24 cellular contexts compared by ENCODE assay signal in genomic region chr17:55158439-55158838, GRCh38.
DNase-seq lines count a peak whose midpoint lies in the region; FAIRE-seq and TF ChIP-seq lines count a peak whose summit lies in the region.
"Had no signal": no experiment of that assay in that cellular context is flagged by ENCODE, and none has a peak within 500 bp of the region (broad histone marks: within the 10 kb centered on the region; RNA-seq: fewer than 3 reads in every experiment).

No MANE protein-coding gene starts in this region.

- intact Hi-C loops in endothelial cell of umbilical vein (cut with micrococcal nuclease) (loop anchor here (1.0 to 5.0 kb wide), 2 partner anchors 36 to 72 kb away; no protein-coding TSS in a partner anchor), spleen (cut with DNase I; ENCODE audit: low total_unique reads) (no loop called here), ascending aorta (cut with DNase I) (no loop called here)

- no peak overlapping the region for H3K18ac ChIP-seq in trophoblast cell (ENCODE audit: low read length)

- no peak overlapping the region for H2BK120ac ChIP-seq in trophoblast cell (ENCODE audit: insufficient read depth, low read length, poor library complexity)

- 64 to 73% methylated on average over 2 of the region's 2 CpGs for WGBS in GM23248 (ENCODE audit: low coverage in 1 of 2, low lambda C conversion rate in 2 of 2, missing lambda C conversion rate in 2 of 2), 2 experiments
- WGBS in trophoblast cell (ENCODE audit: extremely low coverage, insufficient coverage, insufficient read length) = no CpG with 5 or more reads among the region's 2 CpGs
- 59 to 94% (median 89%) methylated on average over 2 of the region's 2 CpGs for WGBS in spleen, 5 donors

- H3K27me3 ChIP-seq in GM23248 (replicated peaks; ENCODE audit: insufficient read depth) = no peaks in the 10 kb centered on the region
- no peaks in the 10 kb centered on the region for H3K27me3 ChIP-seq in endothelial cell of umbilical vein (ENCODE audit: control insufficient read depth in 2 of 2, insufficient read depth in 2 of 2, low read length in 2 of 2)
- H3K27me3 ChIP-seq in trophoblast cell (ENCODE audit: insufficient read depth, low read length) = no peaks in the 10 kb centered on the region
- no peaks in the 10 kb centered on the region for H3K27me3 ChIP-seq in spleen (replicated peaks in 1 of 7)
- no peaks in the 10 kb centered on the region for H3K27me3 ChIP-seq in ascending aorta
- H3K27me3 ChIP-seq: hepatocyte had no signal

- H4K8ac ChIP-seq in trophoblast cell (ENCODE audit: low read depth, low read length) = no peak overlapping the region

- peaks cover 16% of the 10 kb centered on the region for H3F3A ChIP-seq in GM23248 (ENCODE audit: insufficient read depth)

- H4K12ac ChIP-seq in trophoblast cell (ENCODE audit: low read depth, low read length) = no peak overlapping the region

- H3K23ac ChIP-seq in trophoblast cell (ENCODE audit: low read length) = no peak overlapping the region

- BruUV-seq in endothelial cell of umbilical vein (replicated peaks; lab: Mats Ljungman, UMichigan) = no TSS peak

- no peaks in the 10 kb centered on the region for H3K36me3 ChIP-seq in GM23248 (ENCODE audit: low read depth)
- no peaks in the 10 kb centered on the region for H3K36me3 ChIP-seq in endothelial cell of umbilical vein (ENCODE audit: control insufficient read depth in 2 of 2, extremely low read depth in 1 of 2, insufficient read depth in 2 of 2, low read length in 2 of 2)
- no peaks in the 10 kb centered on the region for H3K36me3 ChIP-seq in trophoblast cell (ENCODE audit: control insufficient read depth in 1 of 2, insufficient read depth in 2 of 2, low read length in 2 of 2)
- peaks cover 0 to 9% (median 0%) of the 10 kb centered on the region in 6 donors for H3K36me3 ChIP-seq in spleen
- H3K36me3 ChIP-seq in ascending aorta = no peaks in the 10 kb centered on the region
- H3K36me3 ChIP-seq: left ventricle myocardium inferior had no signal

- H2BK5ac ChIP-seq in trophoblast cell (ENCODE audit: low read depth, low read length, poor library complexity) = no peak overlapping the region

- H3K4me1 ChIP-seq in GM23248 (ENCODE audit: insufficient read depth) = peaks cover 32% of the 10 kb centered on the region
- peaks cover 29% of the 10 kb centered on the region for H3K4me1 ChIP-seq in endothelial cell of umbilical vein (ENCODE audit: control insufficient read depth, extremely low read depth, insufficient read depth, low read length)
- H3K4me1 ChIP-seq in trophoblast cell (ENCODE audit: control insufficient read depth in 1 of 2, insufficient read depth in 2 of 2, low read length in 2 of 2) = no peaks in the 10 kb centered on the region
- H3K4me1 ChIP-seq in spleen = no peaks in the 10 kb centered on the region
- no peaks in the 10 kb centered on the region for H3K4me1 ChIP-seq in ascending aorta

- dilution Hi-C loops in endothelial cell of umbilical vein (cut with MboI; ENCODE audit: extremely low pct_ligation_motif_present, low sequenced_read_pairs) = no loop called here

- no peak overlapping the region for H3K27ac ChIP-seq in GM23248
- H3K27ac ChIP-seq in endothelial cell of umbilical vein (ENCODE audit: insufficient read depth, low read depth, low read length) = no peak overlapping the region
- no peak overlapping the region for H3K27ac ChIP-seq in trophoblast cell (ENCODE audit: low read depth, low read length)
- no peak overlapping the region for H3K27ac ChIP-seq in spleen
- H3K27ac ChIP-seq in ascending aorta = no peak overlapping the region
- H3K27ac ChIP-seq: hepatocyte, left ventricle myocardium inferior had no signal

- H3K9me3 ChIP-seq in GM23248 (ENCODE audit: low read depth) (no peaks in the 10 kb centered on the region), endothelial cell of umbilical vein (replicated peaks; ENCODE audit: control insufficient read depth, insufficient read depth, low read length) (no peaks in the 10 kb centered on the region), trophoblast cell (ENCODE audit: insufficient read depth, low read depth, low read length) (no peaks in the 10 kb centered on the region), spleen (no peaks in the 10 kb centered on the region), ascending aorta (no peaks in the 10 kb centered on the region)
- H3K9me3 ChIP-seq: left ventricle myocardium inferior had no signal

- no peaks in the 10 kb centered on the region for H3K9me2 ChIP-seq in GM23248 (ENCODE audit: insufficient read depth)

- H3K79me2 ChIP-seq in GM23248 (ENCODE audit: insufficient read depth) (no peaks in the 10 kb centered on the region), endothelial cell of umbilical vein (ENCODE audit: control insufficient read depth, insufficient read depth, low read length) (no peaks in the 10 kb centered on the region), trophoblast cell (ENCODE audit: control insufficient read depth, insufficient read depth, low read length, poor library complexity) (no peaks in the 10 kb centered on the region)
- H3K79me2 ChIP-seq: hepatocyte had no signal

- TF ChIP-seq CTCF in endothelial cell of umbilical vein (IDR thresholded peaks at IDR 0.05; ENCODE audit: extremely low read depth in 1 of 2, insufficient read depth in 1 of 2, low read depth in 1 of 2, low read length in 2 of 2) = no peak
- no peak for TF ChIP-seq CTCF in spleen (IDR thresholded peaks at IDR 0.05 in 8 of 11, conservative IDR thresholded peaks at IDR 0.05 in 3 of 11)
- TF ChIP-seq CTCF in ascending aorta (IDR thresholded peaks at IDR 0.05) = no peak

- H3K4ac ChIP-seq in trophoblast cell (ENCODE audit: low read depth, low read length) = no peak overlapping the region

- H4K20me1 ChIP-seq in GM23248 (ENCODE audit: insufficient read depth) (no peaks in the 10 kb centered on the region), endothelial cell of umbilical vein (replicated peaks; ENCODE audit: control insufficient read depth, extremely low read depth, insufficient read depth, low read length) (no peaks in the 10 kb centered on the region)

- no peak for TF ChIP-seq POLR2A in endothelial cell of umbilical vein (IDR thresholded peaks at IDR 0.05; ENCODE audit: low read depth, low read length)
- no peak for TF ChIP-seq POLR2A in spleen (IDR thresholded peaks at IDR 0.05)

- H3K9ac ChIP-seq in GM23248 (no peak overlapping the region), endothelial cell of umbilical vein (replicated peaks; ENCODE audit: extremely low read depth, insufficient read depth, low read length) (no peak overlapping the region), trophoblast cell (ENCODE audit: low read length) (no peak overlapping the region)

- H2AFZ ChIP-seq in GM23248 (no peak overlapping the region), endothelial cell of umbilical vein (ENCODE audit: low read depth, low read length) (no peak overlapping the region), trophoblast cell (ENCODE audit: insufficient read depth, low read length, poor library complexity) (no peak overlapping the region)
- H2AFZ ChIP-seq: hepatocyte had no signal

- H3K9me1 ChIP-seq in endothelial cell of umbilical vein (replicated peaks; ENCODE audit: control insufficient read depth, extremely low read depth, insufficient read depth, low read length) = no peaks in the 10 kb centered on the region

- H3K14ac ChIP-seq in trophoblast cell (ENCODE audit: low read length) = no peak overlapping the region

- H3K4me3 ChIP-seq in GM23248 = no peak overlapping the region
- no peak overlapping the region for H3K4me3 ChIP-seq in endothelial cell of umbilical vein (replicated peaks in 1 of 3; ENCODE audit: insufficient read depth in 1 of 3, low read depth in 1 of 3, low read length in 3 of 3)
- H3K4me3 ChIP-seq in trophoblast cell (ENCODE audit: low read depth, low read length) = no peak overlapping the region
- no peak overlapping the region for H3K4me3 ChIP-seq in spleen
- H3K4me3 ChIP-seq in ascending aorta = no peak overlapping the region
- H3K4me3 ChIP-seq: hepatocyte, left ventricle myocardium inferior had no signal

- no peak overlapping the region for H2BK12ac ChIP-seq in trophoblast cell (ENCODE audit: low read length)

- H3K4me2 ChIP-seq in GM23248 (ENCODE audit: unreplicated experiment) (no peak overlapping the region), endothelial cell of umbilical vein (ENCODE audit: insufficient read depth, low read length) (no peak overlapping the region), trophoblast cell (ENCODE audit: low read length) (no peak overlapping the region)
- H3K4me2 ChIP-seq: hepatocyte had no signal

- peak; percentile 21 for FAIRE-seq in endothelial cell of umbilical vein (lab: Jason Lieb, UNC)

- CTCF ChIA-PET in endothelial cell of umbilical vein (lab: Charles Lee) = no interaction called here

- H4K91ac ChIP-seq in trophoblast cell (ENCODE audit: low read depth, low read length) = no peak overlapping the region

- H3K79me1 ChIP-seq in trophoblast cell (ENCODE audit: low read length) = no peaks in the 10 kb centered on the region

- no peak overlapping the region for H2AK5ac ChIP-seq in trophoblast cell (ENCODE audit: low read length)

- DNase-seq in GM23248 = peak; percentile 9
- peak; percentile 69 for DNase-seq in M059J (ENCODE audit: low read depth)
- DNase-seq in endothelial cell of umbilical vein (ENCODE audit: low read depth, low spot score) = peak; percentile 23
- peak; percentile 24 to 71 for DNase-seq in trophoblast cell
- DNase-seq in spleen = no peak
- DNase-seq in ascending aorta (ENCODE audit: low spot score in 2 of 2) = no peak
- DNase-seq in NCI-H1092 (lab: John Stamatoyannopoulos, UW) = no peak
- DNase-seq in NCI-H1930 (lab: John Stamatoyannopoulos, UW) = no peak
- DNase-seq: activated CD4-positive, alpha-beta memory T cell treated with anti-CD3 and anti-CD28 coated beads for 36 hours; CD4-positive, CD25-positive, alpha-beta regulatory T cell; HFFc6; immature natural killer cell; Kasumi-1; left ventricle myocardium inferior; midbrain; naive thymus-derived CD8-positive, alpha-beta T cell; NCI-H1092 treated with DMSO at 0.1 percent for 48 hours; NCI-H2029; NCI-H345; NCI-H82; right cardiac atrium; stimulated activated naive CD8-positive, alpha-beta T cell treated with anti-CD3 and anti-CD28 coated beads, Interleukin-15, Interleukin-2, amounts not matched to agents 100 U/mL and 50 U/mL, for 24 hours; T1000 had no signal

- POLR2A ChIA-PET in endothelial cell of umbilical vein (lab: Charles Lee) = no interaction called here

- in situ Hi-C loops in GM23248 (cut with MboI) = no loop called here

TF ChIP-seq in endothelial cell of umbilical vein, 7 proteins besides CTCF, POLR2A, EP300 and RAD21 (continues in another document):
- TF ChIP-seq MAX (IDR thresholded peaks at IDR 0.05; ENCODE audit: insufficient read depth, insufficient read length) (no peak), GATA2 (IDR thresholded peaks at IDR 0.05; ENCODE audit: insufficient read depth, insufficient read length, low read depth, low read length) (peak; percentile 82), POLR2AphosphoS5 (IDR thresholded peaks at IDR 0.05; ENCODE audit: insufficient read depth, low read depth, low read length) (peak; percentile 19), EZH2 (IDR thresholded peaks at IDR 0.05; ENCODE audit: borderline replicate concordance, low read depth, low read length, severe bottlenecking) (no peak), JUN (IDR thresholded peaks at IDR 0.05; ENCODE audit: borderline replicate concordance, insufficient read depth, insufficient read length, low read depth) (peak; percentile 19)

Comparison
In these comparisons a context has a peak if more than half of its experiments do, and no peak if none do; other contexts are left out.
1. DNase-seq: peak in GM23248 (single experiment), M059J (single experiment), endothelial cell of umbilical vein (single experiment) and trophoblast cell (2 of 2); none in spleen (single experiment), ascending aorta (0 of 2), NCI-H1092 (single experiment) and NCI-H1930 (0 of 2).